ENCODE assay signal across 8 cellular contexts in genomic region chr11:13008625-13009475, GRCh38. TPM values are rescaled to one million over a fixed set of nuclear protein-coding genes. Genes with fewer than 3 reads are reported as not detected.
DNase-seq lines count a peak whose midpoint lies in the region; ATAC-seq and TF ChIP-seq lines count a peak whose summit lies in the region.

TSS of gene RASSF10 (plus strand) at chr11:13009316. CDS start at chr11:13009577, 261 bp downstream.

- ATAC-seq in GM19463 (IDR thresholded peaks at IDR 0.05; ENCODE audit: unreplicated experiment) = peak; percentile 75
- ATAC-seq in HG03039 (IDR thresholded peaks at IDR 0.05; ENCODE audit: unreplicated experiment) = no peak

- no peak for TF ChIP-seq CTCF in AG04450 (IDR thresholded peaks at IDR 0.05; ENCODE audit: low read depth, low read length)
- TF ChIP-seq CTCF in lower leg skin (IDR thresholded peaks at IDR 0.05) = no peak
- no peak for TF ChIP-seq CTCF in transverse colon (IDR thresholded peaks at IDR 0.05)

- H3K4me3 ChIP-seq in AG04450 (ENCODE audit: low read depth, low read length) (peak within 1 kb of the TSS; percentile 12; the same call in 1 of the 2 replicates), lower leg skin (ENCODE audit: low read depth, poor library complexity, severe bottlenecking) (peak within 1 kb of the TSS; percentile 15), transverse colon (peak within 1 kb of the TSS in 3 of 4 donors; percentile 14 to 41 (median 34))

- H3K9me3 ChIP-seq in AG04450 (ENCODE audit: control insufficient read depth, insufficient read depth, low read length) = peaks cover 2% of the 10 kb centered on the region
- H3K9me3 ChIP-seq in transverse colon = no peaks in the 10 kb centered on the region

- 5 to 6% methylated on average over 45 to 46 of the region's 68 CpGs for WGBS in lower leg skin, 2 donors
- 5% methylated on average over 53 of the region's 68 CpGs; no CpG with 5 or more reads in 1 of the 2 donors for WGBS in transverse colon (ENCODE audit: low coverage in 1 of 2), 2 donors

- H3K36me3 ChIP-seq in transverse colon = no peaks in the 10 kb centered on the region

- CTCF ChIA-PET in AG04450 (lab: Charles Lee) = no interaction called here

- intact Hi-C loops in lower leg skin (cut with DNase I; ENCODE audit: low total_unique reads) = no loop called here
- intact Hi-C loops in transverse colon (cut with DNase I; ENCODE audit: low total_unique reads) = no loop called here

- TF ChIP-seq POLR2A in lower leg skin (IDR thresholded peaks at IDR 0.05) (no peak), transverse colon (IDR thresholded peaks at IDR 0.05) (peak; percentile 51)

- TF ChIP-seq EP300 in transverse colon (IDR thresholded peaks at IDR 0.05; ENCODE audit: low read depth) = no peak

- DNase-seq in AG04450 (ENCODE audit: low read depth, low spot score) = no peak
- peak; percentile 95 for DNase-seq in NCI-H748 (lab: John Stamatoyannopoulos, UW; ENCODE audit: unreplicated experiment)
- peak; percentile 41 to 52 for DNase-seq in dermis microvascular lymphatic vessel endothelial cell (ENCODE audit: low read depth in 2 of 2)
- DNase-seq in lower leg skin (ENCODE audit: low spot score in 2 of 2) = peak; percentile 69 to 92
- DNase-seq in transverse colon = peak; percentile 85
- DNase-seq in MV-4-11 (lab: John Stamatoyannopoulos, UW) = no peak

- POLR2A ChIA-PET in AG04450 (lab: Yijun Ruan, JAX) = no interaction called here

- H3K27ac ChIP-seq in AG04450 (ENCODE audit: low read depth, low read length) (no peak within 1 kb of the TSS), transverse colon (peak within 1 kb of the TSS in 1 of 4 donors; percentile 11)

- H3K27me3 ChIP-seq in AG04450 (ENCODE audit: control insufficient read depth, insufficient read depth, low read length) (peaks cover 75% of the 10 kb centered on the region), transverse colon (peaks cover 81% of the 10 kb centered on the region)

- in situ Hi-C loops in transverse colon (cut with MboI; ENCODE audit: low pct_ligation_motif_present in 1 of 4, low pct_unique_long_range_greater_than_20kb in 1 of 4, low sequenced_read_pairs in 3 of 4) = no loop called here

- H3K4me1 ChIP-seq in transverse colon = peaks cover 5 to 50% (median 33%) of the 10 kb centered on the region in 4 donors

RNA-seq across cellular contexts. Expression of gene RASSF10, which starts in this region (rescaled TPM):
- polyA plus RNA-seq in AG04450 (2011; rRNA removed) = not detected in 2 replicates
- polyA minus RNA-seq in AG04450 (2011; rRNA and poly(A)+ RNA removed) = not detected in 2 replicates
- total RNA-seq in dermis microvascular lymphatic vessel endothelial cell (4.8 and 11.8 TPM in 2 replicates), lower leg skin (10 to 100 TPM; 12.1 to 29.9 (median 20.3) TPM), transverse colon (under 1 TPM in 1 of 4 donors, not detected in 3; 0.48 TPM)

Comparison
In these comparisons a context has a peak if more than half of its experiments do, and no peak if none do; other contexts are left out.
1. Peak in DNase-seq and H3K4me3 ChIP-seq in transverse colon; RNA of the gene not detected or under 1 TPM.
2. DNase-seq: peak in NCI-H748 (single experiment), dermis microvascular lymphatic vessel endothelial cell (2 of 2) and lower leg skin (2 of 2); none in AG04450 (single experiment) and MV-4-11 (single experiment).
3. Peak in every context shown above with its lines, with median percentiles within 50 percentile points of each other: H3K4me3 ChIP-seq.